Comparison of ENCODE assay signal across 8 cellular contexts in the genomic region with DNA sequence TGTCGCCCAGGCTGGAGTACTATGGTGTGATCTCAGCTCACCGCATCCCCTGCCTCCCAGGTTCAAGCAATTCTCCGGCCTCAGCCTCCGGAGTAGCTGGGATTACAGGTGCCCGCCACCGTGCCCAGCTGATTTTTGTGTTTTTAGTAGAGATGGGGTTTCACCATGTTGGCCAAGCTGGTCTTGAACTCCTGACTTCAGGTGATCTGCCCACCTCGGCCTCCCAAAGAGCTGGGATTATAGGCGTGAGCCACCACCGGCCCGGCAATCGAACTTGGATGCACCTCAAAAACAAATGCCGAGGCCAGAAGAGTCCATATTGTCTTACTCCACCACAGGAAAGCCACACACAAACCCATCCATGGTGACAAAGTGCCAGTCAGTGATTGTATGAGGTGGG. TPM values are rescaled to one million over a fixed set of nuclear protein-coding genes. Genes with fewer than 3 reads are reported as not detected.
DNase-seq lines count a peak whose midpoint lies in the region; ATAC-seq and TF ChIP-seq lines count a peak whose summit lies in the region.
"Not testable (repeated sequence)": the region's sequence is repeated elsewhere in the genome, so short reads cannot be mapped to it uniquely, and the experiment has no call there.
"Had no signal": no experiment of that assay in that cellular context is flagged by ENCODE, and none has a peak within 500 bp of the region (broad histone marks: within the 10 kb centered on the region; RNA-seq: fewer than 3 reads in every experiment).

No MANE protein-coding gene starts in this region.

- not testable (repeated sequence) for H3K4me1 Mint-ChIP-seq in activated naive CD4-positive, alpha-beta T cell treated with anti-CD3 and anti-CD28 coated beads, Interleukin-2, amount 10 ng/mL, durations not matched to agents 7 days and 5 days

- not testable (repeated sequence) for H3K9ac ChIP-seq in smooth muscle cell (ENCODE audit: low read depth)

- CTCF ChIA-PET in activated naive CD4-positive, alpha-beta T cell treated with anti-CD3 and anti-CD28 coated beads, Interleukin-2, amount 10 ng/mL, durations not matched to agents 7 days and 5 days (lab: Charles Lee) = not testable (repeated sequence)

- not testable (repeated sequence) for H3K4me2 ChIP-seq in smooth muscle cell

- H3K27me3 Mint-ChIP-seq in activated naive CD4-positive, alpha-beta T cell treated with anti-CD3 and anti-CD28 coated beads, Interleukin-2, amount 10 ng/mL, durations not matched to agents 7 days and 5 days = not testable (repeated sequence)

- not testable (repeated sequence) for H4K20me1 ChIP-seq in smooth muscle cell (ENCODE audit: low read depth)

- not testable (repeated sequence) for H3K79me2 ChIP-seq in ACC112 (ENCODE audit: control insufficient read depth, insufficient read depth, low read length, unreplicated experiment); smooth muscle cell (ENCODE audit: low read depth)

- H3K4me3 Mint-ChIP-seq in activated naive CD4-positive, alpha-beta T cell treated with anti-CD3 and anti-CD28 coated beads, Interleukin-2, amount 10 ng/mL, durations not matched to agents 7 days and 5 days = not testable (repeated sequence)

- H3K9me3 Mint-ChIP-seq in activated naive CD4-positive, alpha-beta T cell treated with anti-CD3 and anti-CD28 coated beads, Interleukin-2, amount 10 ng/mL, durations not matched to agents 7 days and 5 days = not testable (repeated sequence)

- H3K36me3 Mint-ChIP-seq in activated naive CD4-positive, alpha-beta T cell treated with anti-CD3 and anti-CD28 coated beads, Interleukin-2, amount 10 ng/mL, durations not matched to agents 7 days and 5 days = not testable (repeated sequence)

- 99% methylated on average over 12 of the region's 12 CpGs for WGBS in smooth muscle cell (ENCODE audit: low lambda C conversion rate)

- not testable (repeated sequence) for ATAC-seq in omental fat pad (ENCODE audit: low FRiP score)

- H3K27ac Mint-ChIP-seq in activated naive CD4-positive, alpha-beta T cell treated with anti-CD3 and anti-CD28 coated beads, Interleukin-2, amount 10 ng/mL, durations not matched to agents 7 days and 5 days = not testable (repeated sequence)

- H3K36me3 ChIP-seq in ACC112 (ENCODE audit: insufficient read depth, low read length); smooth muscle cell (ENCODE audit: low read depth); vagina: not testable (repeated sequence)

- H3K27me3 ChIP-seq in ACC112 (ENCODE audit: insufficient read depth, low read length); smooth muscle cell (ENCODE audit: low read depth); vagina: not testable (repeated sequence)

- H2AFZ ChIP-seq in ACC112 (ENCODE audit: low read length, unreplicated experiment); smooth muscle cell (ENCODE audit: low read depth): not testable (repeated sequence)

- intact Hi-C loops in vagina (cut with DNase I) = not testable (repeated sequence)

- peaks cover 35% of the 10 kb centered on the region for H3F3A ChIP-seq in smooth muscle cell (ENCODE audit: low read depth)

- H3K4me3 ChIP-seq in ACC112 (ENCODE audit: low read depth, low read length); smooth muscle cell; vagina: not testable (repeated sequence)

- H3K9me3 ChIP-seq in smooth muscle cell (replicated peaks; ENCODE audit: low read depth); vagina: not testable (repeated sequence)

- H3K27ac ChIP-seq in ACC112 (ENCODE audit: low read depth, low read length) (peak overlapping the region; percentile 88; the same call in 1 of the 2 replicates), smooth muscle cell (ENCODE audit: low read depth) (peak overlapping the region; percentile 62), vagina (peak overlapping the region; percentile 31)

- H3K4me1 ChIP-seq in ACC112 (ENCODE audit: control insufficient read depth, insufficient read depth, low read length, unreplicated experiment) = peaks cover 26% of the 10 kb centered on the region
- peaks cover 11% of the 10 kb centered on the region for H3K4me1 ChIP-seq in smooth muscle cell (ENCODE audit: low read depth)
- H3K4me1 ChIP-seq in vagina = peaks cover 23% of the 10 kb centered on the region

- TF ChIP-seq POLR2A in vagina (IDR thresholded peaks at IDR 0.05) = not testable (repeated sequence)

- TF ChIP-seq CTCF in omental fat pad (IDR thresholded peaks at IDR 0.05); smooth muscle cell (IDR thresholded peaks at IDR 0.05; ENCODE audit: borderline replicate concordance, insufficient read depth, poor library complexity, severe bottlenecking); vagina (IDR thresholded peaks at IDR 0.05): not testable (repeated sequence)

- peak; percentile 32 for DNase-seq in activated CD8-positive, alpha-beta memory T cell treated with anti-CD3 and anti-CD28 coated beads for 24 hours
- DNase-seq in activated naive CD4-positive, alpha-beta T cell treated with anti-CD3 and anti-CD28 coated beads, Interleukin-2, amount 10 ng/mL, durations not matched to agents 7 days and 5 days = peak; percentile 16
- peak; percentile 32 for DNase-seq in islet precursor cell
- peak; percentile 10 for DNase-seq in omental fat pad (ENCODE audit: low spot score)
- not testable (repeated sequence) for DNase-seq in smooth muscle cell (lab: John Stamatoyannopoulos, UW; ENCODE audit: unreplicated experiment); vagina (ENCODE audit: extremely low spot score in 2 of 2)

RNA-seq across cellular contexts. Expression of gene COL6A2, which starts 51.0 kb away (rescaled TPM):
- total RNA-seq in omental fat pad = 1,000 to 10,000 TPM in 1 of 4 donors, 100 to 1,000 TPM in 3; 480 to 1,153 (median 616) TPM
- 1,570 and 1,698 TPM in 2 replicates for total RNA-seq in smooth muscle cell
- polyA plus RNA-seq in smooth muscle cell = 2,969 and 4,089 TPM in 2 replicates
- 535 TPM for total RNA-seq in vagina
- polyA plus RNA-seq: CD14-positive monocyte had no signal

Comparison
In these comparisons a context has a peak if more than half of its experiments do, and no peak if none do; other contexts are left out.
1. H3K27ac ChIP-seq: peak in every context shown above with its lines; median percentile 88 in ACC112; 62 in smooth muscle cell; 31 in vagina.